Comparison of ENCODE assay signal across 8 cellular contexts in the genomic region with DNA sequence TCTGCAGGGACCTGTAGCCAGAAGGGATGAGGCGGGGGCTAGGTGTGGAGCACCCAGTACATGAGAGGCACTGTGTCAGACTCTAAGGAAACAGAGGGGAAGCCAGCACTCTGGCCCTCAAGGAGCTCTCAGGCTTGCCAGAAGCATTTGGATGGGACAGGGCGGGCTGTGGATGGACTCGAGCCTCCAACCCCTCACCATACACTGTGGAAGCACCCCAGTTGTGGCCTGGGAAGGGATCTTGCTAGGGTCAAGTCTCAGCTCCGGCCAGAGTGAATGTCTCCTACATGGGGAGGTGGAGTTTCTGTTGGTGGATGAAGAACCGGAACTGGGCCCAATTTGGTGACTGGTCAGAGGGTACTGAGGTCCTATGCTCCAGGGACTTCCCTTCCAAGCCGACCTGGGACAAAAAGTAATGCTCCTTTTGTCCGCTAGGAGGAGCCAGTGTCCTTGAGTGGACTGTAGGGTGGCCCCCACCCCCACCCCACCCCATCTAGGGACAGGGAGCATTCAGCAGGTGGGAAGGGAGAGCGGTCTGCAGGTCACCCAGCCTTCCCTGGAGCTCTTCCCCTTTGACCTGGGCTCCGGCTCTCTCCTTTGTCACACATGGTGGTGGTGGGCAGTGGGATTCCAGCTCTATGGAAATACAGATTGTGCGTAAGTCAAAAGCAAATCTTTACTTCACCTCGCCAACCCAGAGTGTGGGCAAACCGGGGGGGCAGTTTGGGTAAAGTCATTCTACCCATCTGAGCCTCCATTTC. TPM values are rescaled to one million over a fixed set of nuclear protein-coding genes. Genes with fewer than 3 reads are reported as not detected.
A peak's percentile ranks its signal among the peaks of the same experiment; 100 is the strongest.
DNase-seq lines count a peak whose midpoint lies in the region; TF ChIP-seq lines count a peak whose summit lies in the region.

No MANE protein-coding gene starts in this region.

- H2BK120ac ChIP-seq in neuronal stem cell (ENCODE audit: low read depth, low read length), result peak overlapping the region; percentile 85

- H4K20me1 ChIP-seq in fibroblast of lung (ENCODE audit: control insufficient read depth, extremely low read depth, insufficient read depth, low read length), result no peaks in the 10 kb centered on the region

- H3K36me3 ChIP-seq in fibroblast of lung (ENCODE audit: control insufficient read depth, insufficient read depth, low read length) (no peaks in the 10 kb centered on the region), neuronal stem cell (replicated peaks in 1 of 2; ENCODE audit: control insufficient read depth in 2 of 2, insufficient read depth in 2 of 2, low read length in 2 of 2) (no peaks in the 10 kb centered on the region)

- no peak overlapping the region for H3K23ac ChIP-seq in neuronal stem cell (ENCODE audit: low read depth, low read length, poor library complexity)

- no peak overlapping the region for H3K4ac ChIP-seq in neuronal stem cell (ENCODE audit: low read length)

- peak; percentile 64 to 73 for TF ChIP-seq CTCF in fibroblast of lung (conservative IDR thresholded peaks at IDR 0.05 in 1 of 2, IDR thresholded peaks at IDR 0.05 in 1 of 2; ENCODE audit: low read depth in 1 of 2, low read length in 2 of 2)

- H3K79me2 ChIP-seq in fibroblast of lung (ENCODE audit: control insufficient read depth, insufficient read depth, low read length), result no peaks in the 10 kb centered on the region

- H2AFZ ChIP-seq in fibroblast of lung (ENCODE audit: low read length), result no peak overlapping the region
- no peak overlapping the region for H2AFZ ChIP-seq in neuronal stem cell (ENCODE audit: low read length)

- peak overlapping the region; percentile 75 for H3K18ac ChIP-seq in neuronal stem cell (ENCODE audit: low read length)

- H3K4me1 ChIP-seq in fibroblast of lung (ENCODE audit: control insufficient read depth, extremely low read depth, insufficient read depth, low read length), result no peaks in the 10 kb centered on the region
- peaks cover 16 to 33% of the 10 kb centered on the region in 2 donors for H3K4me1 ChIP-seq in neuronal stem cell (ENCODE audit: control insufficient read depth in 2 of 2, insufficient read depth in 1 of 2, low read depth in 1 of 2, low read length in 2 of 2)

- no peak overlapping the region for H3K9ac ChIP-seq in fibroblast of lung (ENCODE audit: insufficient read depth, low read length)
- no peak overlapping the region for H3K9ac ChIP-seq in neuronal stem cell (ENCODE audit: low read depth, low read length, poor library complexity)

- peak overlapping the region; percentile 89 for H2BK5ac ChIP-seq in neuronal stem cell (ENCODE audit: low read length)

- no CpG with 5 or more reads among the region's 12 CpGs for WGBS in neuronal stem cell (ENCODE audit: extremely low coverage in 2 of 2, insufficient read length in 2 of 2, insufficient replicate concordance in 1 of 2), 2 donors

- peak overlapping the region; percentile 69 for H2AK5ac ChIP-seq in neuronal stem cell (ENCODE audit: low read depth, low read length)

- no peak overlapping the region for H4K91ac ChIP-seq in neuronal stem cell (ENCODE audit: low read depth, low read length, poor library complexity)

- peaks cover 22% of the 10 kb centered on the region for H3K27me3 ChIP-seq in fibroblast of lung (ENCODE audit: control insufficient read depth, insufficient read depth, low read length)
- H3K27me3 ChIP-seq in neuronal stem cell (ENCODE audit: control insufficient read depth in 3 of 3, insufficient read depth in 3 of 3, low read depth in 1 of 3, low read length in 3 of 3), result peaks cover 0 to 67% (median 0%) of the 10 kb centered on the region in 3 experiments

- H3K4me3 ChIP-seq in fibroblast of lung (replicated peaks in 1 of 4; ENCODE audit: control extremely low read depth in 1 of 4, insufficient read depth in 1 of 4, low read depth in 3 of 4, low read length in 4 of 4) (no peak overlapping the region), neuronal stem cell (ENCODE audit: low read length in 2 of 2) (no peak overlapping the region)

- H2BK15ac ChIP-seq in neuronal stem cell (ENCODE audit: low read length), result no peak overlapping the region

- no peak overlapping the region for H4K8ac ChIP-seq in neuronal stem cell (ENCODE audit: low read depth, low read length)

- H3K9me3 ChIP-seq in fibroblast of lung (ENCODE audit: control insufficient read depth, insufficient read depth, low read depth, low read length), result no peaks in the 10 kb centered on the region
- no peaks in the 10 kb centered on the region for H3K9me3 ChIP-seq in neuronal stem cell (replicated peaks in 1 of 2; ENCODE audit: control insufficient read depth in 2 of 2, insufficient read depth in 1 of 2, low read depth in 1 of 2, low read length in 2 of 2)

- no peak overlapping the region for H3K14ac ChIP-seq in neuronal stem cell (ENCODE audit: low read length)

- DNase-seq in activated gamma-delta T cell treated with Interleukin-2 at 50 U/mL for 16 hours (peak; percentile 33), activated gamma-delta T cell (lab: John Stamatoyannopoulos, UW) (no peak), NCI-H1930 (lab: John Stamatoyannopoulos, UW) (peak; percentile 8 to 38), fibroblast of lung (ENCODE audit: low read depth in 2 of 2) (peak; percentile 41 to 42), neuronal stem cell (ENCODE audit: low spot score) (peak; percentile 69), RKO (ENCODE audit: low spot score) (no peak), KG1 (lab: John Stamatoyannopoulos, UW) (no peak)
- peak; percentile 74 for DNase-seq in activated CD8-positive, alpha-beta memory T cell treated with anti-CD3 and anti-CD28 coated beads, Interleukin-2, amount 50 U/mL, for 48 hours

- peak overlapping the region; percentile 85 for H2BK12ac ChIP-seq in neuronal stem cell (ENCODE audit: low read length)

- H3K27ac ChIP-seq in fibroblast of lung (ENCODE audit: insufficient read depth, low read length) (no peak overlapping the region), neuronal stem cell (replicated peaks; ENCODE audit: low read length) (no peak overlapping the region)

- H3K4me2 ChIP-seq in fibroblast of lung (ENCODE audit: extremely low read depth, insufficient read depth, low read length) (no peak overlapping the region), neuronal stem cell (ENCODE audit: insufficient read depth, low read length, poor library complexity, severe bottlenecking) (no peak overlapping the region)

- H3K79me1 ChIP-seq in neuronal stem cell (ENCODE audit: low read depth, low read length), result no peaks in the 10 kb centered on the region

RNA-seq across cellular contexts. Expression of gene PHB1, which starts 20.3 kb away (rescaled TPM):
- 99.4 and 99.6 TPM in 2 replicates for total RNA-seq in fibroblast of lung
- polyA plus RNA-seq in fibroblast of lung, result 163 and 257 TPM in 2 replicates
- polyA plus RNA-seq in fibroblast of lung (2012), result 209 and 306 TPM in 2 replicates
- 273 and 401 TPM in 2 replicates for polyA minus RNA-seq in fibroblast of lung (ENCODE audit: low replicate concordance)
- polyA plus RNA-seq in neuronal stem cell (2013, experiment 1 of 2), result 110 TPM
- 105 TPM for polyA plus RNA-seq in neuronal stem cell (2013, experiment 2 of 2)

Comparison
In these comparisons a context has a peak if more than half of its experiments do, and no peak if none do; other contexts are left out.
1. DNase-seq: peak in activated gamma-delta T cell treated with Interleukin-2 at 50 U/mL for 16 hours (single experiment), NCI-H1930 (2 of 2), activated CD8-positive, alpha-beta memory T cell treated with anti-CD3 and anti-CD28 coated beads, Interleukin-2, amount 50 U/mL, for 48 hours (single experiment), fibroblast of lung (2 of 2) and neuronal stem cell (single experiment); none in activated gamma-delta T cell (single experiment), RKO (single experiment) and KG1 (single experiment).